ENCODE assay signal across 9 cellular contexts in genomic region chr19:40974633-40975037, GRCh38. TPM values are rescaled to one million over a fixed set of nuclear protein-coding genes. Genes with fewer than 3 reads are reported as not detected.
DNase-seq lines count a peak whose midpoint lies in the region; ATAC-seq and TF ChIP-seq lines count a peak whose summit lies in the region.
"Had no signal": no experiment of that assay in that cellular context is flagged by ENCODE, and none has a peak within 500 bp of the region (broad histone marks: within the 10 kb centered on the region; RNA-seq: fewer than 3 reads in every experiment).

No MANE protein-coding gene starts in this region.

- H3K9me3 Mint-ChIP-seq in Calu3 (ENCODE audit: low read depth, unreplicated experiment) (peaks cover 4% of the 10 kb centered on the region), type B pancreatic cell (no peaks in the 10 kb centered on the region)

- BruUV-seq in Calu3 (replicated peaks; lab: Mats Ljungman, UMichigan), result no TSS peak

- H3K27me3 Mint-ChIP-seq in Calu3 (ENCODE audit: unreplicated experiment), result no peaks in the 10 kb centered on the region
- no peaks in the 10 kb centered on the region for H3K27me3 Mint-ChIP-seq in type B pancreatic cell

- H3K9me3 ChIP-seq in SJSA1 (replicated peaks), result no peaks in the 10 kb centered on the region
- H3K9me3 ChIP-seq in gastroesophageal sphincter, result no peaks in the 10 kb centered on the region
- no peaks in the 10 kb centered on the region for H3K9me3 ChIP-seq in parathyroid adenoma (ENCODE audit: control insufficient read depth, low read length)

- TF ChIP-seq CTCF in Calu3 (IDR thresholded peaks at IDR 0.05; ENCODE audit: unreplicated experiment), result peak; percentile 93
- peak; percentile 63 to 81 (median 66) for TF ChIP-seq CTCF in gastroesophageal sphincter (IDR thresholded peaks at IDR 0.05)
- TF ChIP-seq CTCF in parathyroid adenoma (IDR thresholded peaks at IDR 0.05), result peak; percentile 61
- peak; percentile 96 for TF ChIP-seq CTCF in type B pancreatic cell (conservative IDR thresholded peaks at IDR 0.05)

- no peak overlapping the region for H3K9ac ChIP-seq in parathyroid adenoma

- no peak for TF ChIP-seq EP300 in gastroesophageal sphincter (IDR thresholded peaks at IDR 0.05)

- H3K4me3 Mint-ChIP-seq in Calu3 (ENCODE audit: low read depth, unreplicated experiment) (no peak overlapping the region), type B pancreatic cell (no peak overlapping the region)
- H3K4me3 Mint-ChIP-seq: activated naive CD8-positive, alpha-beta T cell had no signal

- DNase-seq in Calu3 (peak; percentile 85), KG1 (lab: John Stamatoyannopoulos, UW) (peak; percentile 24), SJSA1 (ENCODE audit: low read depth in 1 of 2, low spot score in 2 of 2) (peak; percentile 29 to 70), type B pancreatic cell (ENCODE audit: extremely low spot score, unreplicated experiment) (peak; percentile 74)
- peak; percentile 74 for DNase-seq in activated gamma-delta T cell treated with anti-CD3 and anti-CD28 coated beads, Interleukin-2, amount 50 U/mL, for 16 hours (ENCODE audit: low read depth)

- H3K27ac Mint-ChIP-seq in Calu3 (ENCODE audit: unreplicated experiment) (no peak overlapping the region), type B pancreatic cell (no peak overlapping the region)
- H3K27ac Mint-ChIP-seq: activated naive CD8-positive, alpha-beta T cell had no signal

- TF ChIP-seq POLR2A in gastroesophageal sphincter (IDR thresholded peaks at IDR 0.05), result no peak

- H3K4me3 ChIP-seq in SJSA1, result no peak overlapping the region
- no peak overlapping the region for H3K4me3 ChIP-seq in gastroesophageal sphincter
- H3K4me3 ChIP-seq in parathyroid adenoma (ENCODE audit: low read depth, low read length), result no peak overlapping the region

- no peak overlapping the region for H2AFZ ChIP-seq in parathyroid adenoma

- H3K79me2 ChIP-seq in parathyroid adenoma, result no peaks in the 10 kb centered on the region

- H3K36me3 Mint-ChIP-seq in Calu3 (ENCODE audit: insufficient read depth, unreplicated experiment) (no peaks in the 10 kb centered on the region), type B pancreatic cell (no peaks in the 10 kb centered on the region)
- H3K36me3 Mint-ChIP-seq: activated naive CD8-positive, alpha-beta T cell had no signal

- intact Hi-C loops in Calu3 (cut with micrococcal nuclease; ENCODE audit: unreplicated experiment), result loop anchor here (1.0 kb wide), 1 partner anchor 170 kb away; no protein-coding TSS in a partner anchor

- CTCF ChIA-PET in Calu3 (lab: Charles Lee), result interaction anchor here (1.0 to 1.5 kb wide), 5 partner anchors 16 to 174 kb away, joined by 4 to 16 read pairs (median 4); partner anchors contain the start of gene CYP2B6

- no peaks in the 10 kb centered on the region for H3K4me1 ChIP-seq in SJSA1 (replicated peaks)
- H3K4me1 ChIP-seq in gastroesophageal sphincter, result no peaks in the 10 kb centered on the region
- no peaks in the 10 kb centered on the region for H3K4me1 ChIP-seq in parathyroid adenoma

- H3K36me3 ChIP-seq in SJSA1 (no peaks in the 10 kb centered on the region), gastroesophageal sphincter (no peaks in the 10 kb centered on the region), parathyroid adenoma (ENCODE audit: control insufficient read depth, insufficient read depth, low read length) (no peaks in the 10 kb centered on the region)

- H3K27me3 ChIP-seq in SJSA1 (replicated peaks), result peaks cover under 1% of the 10 kb centered on the region; the same call in 1 of the 2 replicates
- H3K27me3 ChIP-seq in gastroesophageal sphincter, result peaks cover 38% of the 10 kb centered on the region
- no peaks in the 10 kb centered on the region for H3K27me3 ChIP-seq in parathyroid adenoma (ENCODE audit: control insufficient read depth, insufficient read depth, low read length)

- H3K27ac ChIP-seq in SJSA1 (no peak overlapping the region), gastroesophageal sphincter (no peak overlapping the region), parathyroid adenoma (no peak overlapping the region)

- peaks cover 4% of the 10 kb centered on the region for H3K4me1 Mint-ChIP-seq in Calu3 (ENCODE audit: low read depth, unreplicated experiment)
- H3K4me1 Mint-ChIP-seq in type B pancreatic cell (ENCODE audit: unreplicated experiment), result no peaks in the 10 kb centered on the region

- no peak overlapping the region for H3K4me2 ChIP-seq in parathyroid adenoma (ENCODE audit: low read length)

- ATAC-seq in gastroesophageal sphincter (peak; percentile 60), HG03354 (IDR thresholded peaks at IDR 0.05; ENCODE audit: poor library complexity, severe bottlenecking, unreplicated experiment) (no peak)

- WGBS in gastroesophageal sphincter (ENCODE audit: low coverage in 1 of 2), 2 donors, result 4 to 21% methylated on average over 3 to 4 of the region's 4 CpGs

RNA-seq across cellular contexts. Expression of gene CYP2B6, which starts 16.4 kb away (rescaled TPM):
- total RNA-seq in Calu3 (2022), result 4.2 and 7.6 TPM in 2 replicates
- total RNA-seq in SJSA1 (2014; rRNA removed; shearing (Covaris generic)), result not detected in 2 replicates
- total RNA-seq in gastroesophageal sphincter, result not detected
- 0.53 and 1.2 TPM in 2 replicates for total RNA-seq in type B pancreatic cell (ENCODE audit: low replicate concordance)

Comparison
In these comparisons a context has a peak if more than half of its experiments do, and no peak if none do; other contexts are left out.
1. DNase-seq: peak in every context shown above with its lines; median percentile 85 in Calu3; 74 in activated gamma-delta T cell treated with anti-CD3 and anti-CD28 coated beads, Interleukin-2, amount 50 U/mL, for 16 hours; 74 in type B pancreatic cell; 50 in SJSA1; 24 in KG1.